8 cellular contexts compared by ENCODE assay signal in the genomic region with DNA sequence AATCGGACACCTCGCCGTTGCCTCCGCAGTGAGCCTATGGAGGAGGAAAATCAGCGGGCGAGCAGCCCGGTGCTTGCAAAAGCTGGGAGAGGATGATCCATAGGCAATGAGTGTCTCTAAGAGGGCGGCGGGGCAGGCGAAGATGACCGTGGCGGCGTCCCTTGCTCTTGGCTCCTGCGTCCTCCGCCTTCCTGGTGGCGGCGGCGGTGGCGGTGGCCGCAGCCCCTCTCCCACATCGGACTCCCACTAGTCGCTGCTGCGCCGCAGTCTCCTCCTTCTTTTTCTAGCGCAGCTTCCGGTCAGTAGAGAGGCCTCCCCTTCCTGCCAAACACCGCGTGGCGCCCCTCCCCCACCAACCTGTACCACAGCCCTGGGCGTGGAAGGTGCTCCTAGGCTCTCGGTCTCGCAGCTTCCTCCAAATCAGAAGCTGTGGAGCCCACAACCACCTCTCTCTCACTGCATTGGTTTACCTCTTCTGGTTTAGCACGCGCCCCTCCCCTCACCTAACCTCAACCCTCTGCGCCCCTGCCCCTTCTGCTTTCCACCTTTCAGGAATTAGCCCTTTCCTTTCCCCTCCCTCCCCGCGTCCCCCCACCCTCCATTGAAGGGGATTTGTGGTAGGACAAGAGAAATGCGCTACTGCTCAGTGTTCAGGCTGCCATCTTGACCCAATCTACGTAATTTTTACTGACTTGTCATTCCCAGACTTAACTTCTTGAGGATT. TPM values are rescaled to one million over a fixed set of nuclear protein-coding genes. Genes with fewer than 3 reads are reported as not detected.
A peak's percentile ranks its signal among the peaks of the same experiment; 100 is the strongest.
DNase-seq lines count a peak whose midpoint lies in the region; ATAC-seq, FAIRE-seq and TF ChIP-seq lines count a peak whose summit lies in the region.

TSS of gene SPIN3 (minus strand) at position 271 of the 724 bp plus-strand sequence. CDS start 594 bp downstream, outside the sequence.

- peaks cover 29% of the 10 kb centered on the region for H3K9me3 Mint-ChIP-seq in chondrocyte (ENCODE audit: low read depth)

- no peaks in the 10 kb centered on the region for H3K36me3 ChIP-seq in kidney epithelial cell (ENCODE audit: control insufficient read depth, insufficient read depth, low read length)

- TF ChIP-seq CTCF in chondrocyte (IDR thresholded peaks at IDR 0.05) (no peak), kidney epithelial cell (IDR thresholded peaks at IDR 0.05; ENCODE audit: insufficient read depth, low read length, poor library complexity, severe bottlenecking) (no peak)

- H3K27me3 ChIP-seq in kidney epithelial cell (ENCODE audit: control insufficient read depth, insufficient read depth, low read length): no peaks in the 10 kb centered on the region

- peak within 1 kb of the TSS; percentile 91 for H3K4me3 Mint-ChIP-seq in chondrocyte (ENCODE audit: unreplicated experiment)

- FAIRE-seq in GM18507 (lab: Jason Lieb, UNC): peak; percentile 95

- DNase-seq in GM18507 (ENCODE audit: extremely low spot score, insufficient read length, low read depth) (peak; percentile 47), NCI-H2171 (lab: John Stamatoyannopoulos, UW) (peak; percentile 61), chondrocyte (ENCODE audit: low spot score) (peak; percentile 93), kidney epithelial cell (ENCODE audit: low read depth) (peak; percentile 49), MV-4-11 (lab: John Stamatoyannopoulos, UW) (no peak)
- peak; percentile 20 for DNase-seq in activated CD4-positive, alpha-beta T cell treated with anti-CD3 and anti-CD28 coated beads for 1 hour
- peak; percentile 39 to 67 for DNase-seq in stimulated activated CD4-positive, alpha-beta T cell treated with anti-CD3 and anti-CD28 coated beads, Interleukin-12 subunit alpha, Interleukin-12 subunit beta, amount 100 ng/mL, for 24 hours (ENCODE audit: low read depth in 2 of 2)

- peaks cover 19% of the 10 kb centered on the region for H3K4me1 Mint-ChIP-seq in chondrocyte (ENCODE audit: low read depth)

- ATAC-seq in HG02870 (IDR thresholded peaks at IDR 0.05; ENCODE audit: unreplicated experiment): peak; percentile 95

- H3K27ac Mint-ChIP-seq in chondrocyte (ENCODE audit: unreplicated experiment): peak within 1 kb of the TSS; percentile 93

- H3K36me3 Mint-ChIP-seq in chondrocyte (ENCODE audit: low read depth): peaks cover 5% of the 10 kb centered on the region

- H3K27me3 Mint-ChIP-seq in chondrocyte (ENCODE audit: low read depth): no peaks in the 10 kb centered on the region

- H3K4me3 ChIP-seq in kidney epithelial cell (ENCODE audit: low read depth, low read length): peak within 1 kb of the TSS; percentile 51

RNA-seq across cellular contexts. Expression of gene SPIN3, which starts in this region (rescaled TPM):
- 9.3 to 9.9 TPM (median 9.7 TPM) in 3 replicates for total RNA-seq in chondrocyte
- 3.5 and 7.3 TPM in 2 replicates for total RNA-seq in kidney epithelial cell
